In the genomic region with DNA sequence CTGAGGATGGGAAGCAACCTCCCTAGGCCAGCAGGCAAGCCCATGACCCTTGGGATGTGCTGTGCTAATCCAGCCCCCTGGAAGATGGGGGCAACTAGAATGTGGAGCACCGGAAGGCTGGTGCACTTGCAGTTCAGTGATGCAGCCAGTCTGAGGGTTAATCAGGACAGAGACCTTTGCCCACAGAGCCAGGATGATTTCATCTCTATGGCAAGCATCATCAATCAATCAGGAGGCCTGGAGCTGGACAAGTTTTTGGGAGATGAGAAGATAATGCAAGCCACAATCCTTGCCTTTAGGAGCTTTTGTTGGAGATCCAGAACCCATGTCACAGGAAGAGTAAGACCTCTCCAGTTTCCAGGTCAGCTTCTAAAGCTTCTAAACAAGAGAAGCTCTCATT, we compare ENCODE assay signal across 27 cellular contexts. TPM values are rescaled to one million over a fixed set of nuclear protein-coding genes. Genes with fewer than 3 reads are reported as not detected.
DNase-seq lines count a peak whose midpoint lies in the region; ATAC-seq, FAIRE-seq and TF ChIP-seq lines count a peak whose summit lies in the region.
"Had no signal": no experiment of that assay in that cellular context is flagged by ENCODE, and none has a peak within 500 bp of the region (broad histone marks: within the 10 kb centered on the region; RNA-seq: fewer than 3 reads in every experiment).

No MANE protein-coding gene starts in this region.

- H2AFZ ChIP-seq in K562 (ENCODE audit: low read depth, low read length): no peak overlapping the region

- no peaks in the 10 kb centered on the region for H3K27me3 ChIP-seq in K562 (ENCODE audit: control insufficient read depth in 2 of 2, insufficient read depth in 2 of 2, low read length in 2 of 2)
- H3K27me3 ChIP-seq: BE2C had no signal

- H3K4me1 Mint-ChIP-seq in activated naive CD4-positive, alpha-beta T cell treated with anti-CD3 and anti-CD28 coated beads for 36 hours (ENCODE audit: low read depth): peaks cover 16% of the 10 kb centered on the region

- no peak for TF ChIP-seq RAD21 in K562 (CRISPR knock-in tag; conservative IDR thresholded peaks at IDR 0.05 in 1 of 2, IDR thresholded peaks at IDR 0.05 in 1 of 2)

- H3K27ac ChIP-seq in K562 (ENCODE audit: extremely low read depth, low read depth, low read length): no peak overlapping the region
- H3K27ac ChIP-seq: BLaER1 had no signal

- no peaks in the 10 kb centered on the region for H3K9me1 ChIP-seq in K562 (ENCODE audit: control insufficient read depth, insufficient read depth, low read length)

- no peak overlapping the region for H3K27ac Mint-ChIP-seq in activated naive CD4-positive, alpha-beta T cell treated with anti-CD3 and anti-CD28 coated beads for 36 hours
- H3K27ac Mint-ChIP-seq: CD14-positive monocyte; CD4-positive, CD25-positive, alpha-beta regulatory T cell had no signal

- no peak for TF ChIP-seq POLR2A in K562 (conservative IDR thresholded peaks at IDR 0.05)

- H3K9ac ChIP-seq in K562 (ENCODE audit: insufficient read depth in 1 of 2, low read depth in 2 of 2, low read length in 2 of 2): no peak overlapping the region
- H3K9ac ChIP-seq: BLaER1 had no signal

- DNase-seq in M059J (ENCODE audit: low read depth) (peak; percentile 50), K562 (ENCODE audit: extremely low read depth in 1 of 4, low spot score in 3 of 4) (no peak), left lobe of liver (ENCODE audit: low spot score) (peak; percentile 55), NCI-H510A treated with DMSO at 0.1 percent for 48 hours (lab: John Stamatoyannopoulos, UW) (no peak), hippocampal formation (lab: John Stamatoyannopoulos, UW) (no peak)
- no peak for DNase-seq in activated naive CD4-positive, alpha-beta T cell treated with anti-CD3 and anti-CD28 coated beads for 36 hours
- DNase-seq: 8988T; ACHN; BE2C; C1 segment of cervical spinal cord; CD4-positive, alpha-beta memory T cell; CD4-positive, CD25-positive, alpha-beta regulatory T cell; CD8-positive, alpha-beta memory T cell; COR-L47; DMS 273 treated with DMSO at 0.1 percent for 48 hours; DMS153; DMS53; DMS79; DND-41; EL; GDM1 had no signal

- H3K9me3 Mint-ChIP-seq in activated naive CD4-positive, alpha-beta T cell treated with anti-CD3 and anti-CD28 coated beads for 36 hours: peaks cover 1% of the 10 kb centered on the region
- H3K9me3 Mint-ChIP-seq: CD14-positive monocyte; CD8-positive, alpha-beta memory T cell had no signal

- in situ Hi-C loops in K562 (cut with MboI): no loop called here

- no peak for TF ChIP-seq CTCF in K562 (IDR thresholded peaks at IDR 0.05 in 2 of 3, conservative IDR thresholded peaks at IDR 0.05 in 1 of 3; ENCODE audit: insufficient read depth in 2 of 3, low read depth in 1 of 3, low read length in 3 of 3)

- no peaks in the 10 kb centered on the region for H4K20me1 ChIP-seq in K562 (replicated peaks; ENCODE audit: control insufficient read depth, insufficient read depth, low read length)
- H4K20me1 ChIP-seq: BLaER1 had no signal

- ATAC-seq in K562 (no peak), left lobe of liver (peak; percentile 66)
- ATAC-seq: GM12878 had no signal

- no peaks in the 10 kb centered on the region; a peak in 1 of 5 replicates for H3K4me1 ChIP-seq in K562 (replicated peaks in 1 of 2; ENCODE audit: control insufficient read depth in 2 of 2, insufficient read depth in 2 of 2, low read length in 2 of 2)
- H3K4me1 ChIP-seq: BE2C had no signal

- CTCF ChIA-PET in K562 (lab: Yijun Ruan, JAX; ENCODE audit: low intra/inter-chr PET ratio): no interaction called here
- CTCF ChIA-PET in activated naive CD4-positive, alpha-beta T cell treated with anti-CD3 and anti-CD28 coated beads for 36 hours (lab: Charles Lee): no interaction called here

- POLR2A ChIA-PET in K562 (lab: Yijun Ruan, JAX): interaction anchor here (0.7 to 1.0 kb wide), 2 partner anchors 16 to 50 kb away, joined by 4 read pairs; no protein-coding TSS in a partner anchor

- TF ChIP-seq EP300 in K562 (IDR thresholded peaks at IDR 0.05; ENCODE audit: low read length): no peak

- no peak overlapping the region for H3K4me3 ChIP-seq in K562
- H3K4me3 ChIP-seq: BLaER1, GM12878 had no signal

- BruUV-seq in K562 (replicated peaks; lab: Mats Ljungman, UMichigan): no TSS peak

- no peak overlapping the region for H3K4me2 ChIP-seq in K562 (ENCODE audit: insufficient read depth, low read length)
- H3K4me2 ChIP-seq: BLaER1 had no signal

- intact Hi-C loops in K562 (cut with micrococcal nuclease): no loop called here
- intact Hi-C loops in activated naive CD4-positive, alpha-beta T cell treated with anti-CD3 and anti-CD28 coated beads for 36 hours (cut with micrococcal nuclease): no loop called here

- H3K36me3 ChIP-seq in K562 (ENCODE audit: control insufficient read depth, insufficient read depth, low read length): no peaks in the 10 kb centered on the region; the same call in 2 of the 3 replicates
- H3K36me3 ChIP-seq: BE2C, BLaER1 had no signal

- no peaks in the 10 kb centered on the region for H3K9me3 ChIP-seq in K562 (replicated peaks; ENCODE audit: control insufficient read depth, insufficient read depth, low read depth, low read length)
- H3K9me3 ChIP-seq: BE2C, BLaER1 had no signal

- H3K27me3 Mint-ChIP-seq in activated naive CD4-positive, alpha-beta T cell treated with anti-CD3 and anti-CD28 coated beads for 36 hours (ENCODE audit: low read depth): no peaks in the 10 kb centered on the region
- H3K27me3 Mint-ChIP-seq: CD4-positive, alpha-beta memory T cell; CD4-positive, CD25-positive, alpha-beta regulatory T cell; CD8-positive, alpha-beta memory T cell had no signal

- FAIRE-seq in K562 (lab: Jason Lieb, UNC): no peak
- FAIRE-seq: A204.1, GM12878, GM12892, GM18507 had no signal

- H3K79me2 ChIP-seq in K562 (ENCODE audit: control insufficient read depth, insufficient read depth, low read length): no peaks in the 10 kb centered on the region

- no peaks in the 10 kb centered on the region for H3K36me3 Mint-ChIP-seq in activated naive CD4-positive, alpha-beta T cell treated with anti-CD3 and anti-CD28 coated beads for 36 hours (ENCODE audit: low read depth)
- H3K36me3 Mint-ChIP-seq: CD14-positive monocyte; CD4-positive, alpha-beta memory T cell; CD4-positive, CD25-positive, alpha-beta regulatory T cell; CD8-positive, alpha-beta memory T cell had no signal

- WGBS in K562 (ENCODE audit: insufficient coverage, low coverage, missing lambda C conversion rate): 11% methylated on average over 1 of the region's 1 CpG

- H3K4me3 Mint-ChIP-seq in activated naive CD4-positive, alpha-beta T cell treated with anti-CD3 and anti-CD28 coated beads for 36 hours: no peak overlapping the region
- H3K4me3 Mint-ChIP-seq: CD14-positive monocyte; CD4-positive, alpha-beta memory T cell; CD4-positive, CD25-positive, alpha-beta regulatory T cell; CD8-positive, alpha-beta memory T cell had no signal

TF ChIP-seq in K562, 482 proteins besides CTCF, POLR2A, EP300 and RAD21:
- TF ChIP-seq MEIS2 (IDR thresholded peaks at IDR 0.05; ENCODE audit: partially characterized antibody) (peak; percentile 50), ZNF780A (CRISPR knock-in tag; IDR thresholded peaks at IDR 0.05) (no peak)
- TF ChIP-seq, protein P1, sequence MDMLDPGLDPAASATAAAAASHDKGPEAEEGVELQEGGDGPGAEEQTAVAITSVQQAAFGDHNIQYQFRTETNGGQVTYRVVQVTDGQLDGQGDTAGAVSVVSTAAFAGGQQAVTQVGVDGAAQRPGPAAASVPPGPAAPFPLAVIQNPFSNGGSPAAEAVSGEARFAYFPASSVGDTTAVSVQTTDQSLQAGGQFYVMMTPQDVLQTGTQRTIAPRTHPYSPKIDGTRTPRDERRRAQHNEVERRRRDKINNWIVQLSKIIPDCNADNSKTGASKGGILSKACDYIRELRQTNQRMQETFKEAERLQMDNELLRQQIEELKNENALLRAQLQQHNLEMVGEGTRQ (CRISPR knock-in tag; IDR thresholded peaks at IDR 0.05): no peak

RNA-seq across cellular contexts. Expression of gene MSN, which starts 15.4 kb away (rescaled TPM):
- total RNA-seq in M059J (2014; rRNA removed; shearing (Covaris generic)): 597 and 706 TPM in 2 replicates
- 60.7 and 70.4 TPM in 2 replicates for total RNA-seq in K562 (2011; cell fraction: chromatin; rRNA removed; ENCODE audit: low replicate concordance)
- total RNA-seq in K562 (2011; cell fraction: nucleolus; rRNA removed): 61.2 and 71.2 TPM in 2 replicates
- total RNA-seq in K562 (2011; cell fraction: nucleoplasm; rRNA removed): 79.1 and 109 TPM in 2 replicates
- total RNA-seq in K562 (2014; rRNA removed) (224 and 261 TPM in 2 replicates), K562 (2014; rRNA removed; fragmentation: Illumina TruSeq; extraction: Trizol) (218 and 234 TPM in 2 replicates), K562 (2015; rRNA removed; fragmentation: Illumina TruSeq; extraction: Trizol) (237 and 240 TPM in 2 replicates), K562 (2021) (294 and 346 TPM in 2 replicates), left lobe of liver (88.7 TPM)
- polyA plus RNA-seq in K562 (2011; rRNA removed) (320 and 393 TPM in 2 replicates), K562 (2014; fragmentation: Illumina TruSeq; extraction: Trizol) (450 and 486 TPM in 2 replicates), K562 (2014; fragmentation: Nextera tagmentation; extraction: Ambion mirVana) (100 to 1,000 TPM; 128 to 283 TPM), K562 (2014; rRNA removed) (193 and 236 TPM in 2 replicates)
- polyA plus RNA-seq in K562 (2011; cell fraction: cytosol; rRNA removed): 320 and 357 TPM in 2 replicates
- 205 and 240 TPM in 2 replicates for polyA plus RNA-seq in K562 (2011; cell fraction: nucleus; rRNA removed)
- 355 and 371 TPM in 2 replicates for polyA plus RNA-seq in K562 (2012)
- 381 and 481 TPM in 2 replicates for polyA minus RNA-seq in K562 (2011; rRNA and poly(A)+ RNA removed)
- 197 and 272 TPM in 2 replicates for polyA minus RNA-seq in K562 (2011; cell fraction: cytosol; rRNA and poly(A)+ RNA removed)
- polyA minus RNA-seq in K562 (2011; cell fraction: nucleus; rRNA and poly(A)+ RNA removed): 53.3 and 91.7 TPM in 2 replicates
- total RNA-seq in activated naive CD4-positive, alpha-beta T cell treated with anti-CD3 and anti-CD28 coated beads for 36 hours: 100 to 1,000 TPM; 482 to 507 TPM

Comparison
In these comparisons a context has a peak if more than half of its experiments do, and no peak if none do; other contexts are left out.
1. DNase-seq: peak in M059J (single experiment) and left lobe of liver (single experiment); none in K562 (0 of 4), NCI-H510A treated with DMSO at 0.1 percent for 48 hours (single experiment), activated naive CD4-positive, alpha-beta T cell treated with anti-CD3 and anti-CD28 coated beads for 36 hours (single experiment) and hippocampal formation (0 of 2).